ENCODE assay signal across 18 cellular contexts in the genomic region with DNA sequence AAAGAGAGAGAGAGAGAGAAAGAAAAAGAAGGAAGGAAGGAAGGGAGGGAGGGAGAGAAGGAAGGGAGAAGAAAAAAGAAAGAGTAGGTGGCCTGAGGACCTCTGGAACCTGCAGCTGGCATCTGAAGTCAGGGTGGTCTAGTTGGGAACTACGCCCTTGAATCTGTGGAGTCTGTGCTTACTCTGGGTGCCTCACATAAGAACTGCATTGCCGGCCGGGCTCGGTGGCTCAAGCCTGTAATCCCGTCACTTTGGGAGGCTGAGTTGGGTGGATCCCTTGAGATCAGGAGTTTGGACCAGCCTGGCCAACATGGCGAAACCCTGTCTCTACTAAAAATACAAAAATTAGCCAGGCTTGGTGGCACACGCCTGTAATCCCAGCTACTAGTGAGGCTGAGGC. TPM values are rescaled to one million over a fixed set of nuclear protein-coding genes. Genes with fewer than 3 reads are reported as not detected.
DNase-seq lines count a peak whose midpoint lies in the region; ATAC-seq and TF ChIP-seq lines count a peak whose summit lies in the region.
"Had no signal": no experiment of that assay in that cellular context is flagged by ENCODE, and none has a peak within 500 bp of the region (broad histone marks: within the 10 kb centered on the region; RNA-seq: fewer than 3 reads in every experiment).

No MANE protein-coding gene starts in this region.

- H3K9me3 ChIP-seq in HEK293 (ENCODE audit: control insufficient read depth, insufficient read depth, low read depth, low read length) (no peaks in the 10 kb centered on the region), WERI-Rb-1 (ENCODE audit: severe bottlenecking) (no peaks in the 10 kb centered on the region), adrenal gland (replicated peaks in 1 of 3) (no peaks in the 10 kb centered on the region)
- H3K9me3 ChIP-seq in CD8-positive, alpha-beta T cell (ENCODE audit: low read length), result no peaks in the 10 kb centered on the region
- H3K9me3 ChIP-seq: BLaER1 treated with 17β-estradiol and CSF1 and Interleukin-3, amounts not matched to agents 10 nM and 100 nM had no signal

- no peak overlapping the region for H3K27ac Mint-ChIP-seq in CD8-positive, alpha-beta T cell
- H3K27ac Mint-ChIP-seq: CD4-positive, CD25-positive, alpha-beta regulatory T cell had no signal

- no peak overlapping the region for H3K4me3 ChIP-seq in HEK293 (ENCODE audit: low read depth, low read length)
- no peak overlapping the region for H3K4me3 ChIP-seq in WERI-Rb-1 (ENCODE audit: low read depth, low read length)
- H3K4me3 ChIP-seq in adrenal gland, result no peak overlapping the region
- H3K4me3 ChIP-seq in CD8-positive, alpha-beta T cell (ENCODE audit: low read depth, low read length), result no peak overlapping the region
- H3K4me3 ChIP-seq: BLaER1 treated with 17β-estradiol and CSF1 and Interleukin-3, amounts not matched to agents 10 nM and 100 nM had no signal

- H3K36me3 ChIP-seq in HEK293 (ENCODE audit: control insufficient read depth in 2 of 2, insufficient read depth in 1 of 2, low read length in 2 of 2) (no peaks in the 10 kb centered on the region), WERI-Rb-1 (no peaks in the 10 kb centered on the region), adrenal gland (replicated peaks in 1 of 2) (no peaks in the 10 kb centered on the region)
- no peaks in the 10 kb centered on the region for H3K36me3 ChIP-seq in CD8-positive, alpha-beta T cell (ENCODE audit: insufficient read depth, low read length)
- H3K36me3 ChIP-seq: BLaER1 treated with 17β-estradiol and CSF1 and Interleukin-3, amounts not matched to agents 10 nM and 100 nM had no signal

- peaks cover 16% of the 10 kb centered on the region for H3K27me3 Mint-ChIP-seq in CD8-positive, alpha-beta T cell (ENCODE audit: low read depth)

- H3K9me3 Mint-ChIP-seq in CD8-positive, alpha-beta T cell, result no peaks in the 10 kb centered on the region

- TF ChIP-seq CTCF in HEK293 (tag by site-specific recombination; IDR thresholded peaks at IDR 0.05), result no peak
- TF ChIP-seq CTCF in WERI-Rb-1 (IDR thresholded peaks at IDR 0.05; ENCODE audit: low read depth, low read length), result no peak
- TF ChIP-seq CTCF in adrenal gland (IDR thresholded peaks at IDR 0.05), result no peak
- no peak for TF ChIP-seq CTCF in CD8-positive, alpha-beta T cell (IDR thresholded peaks at IDR 0.05)

- H3K27me3 ChIP-seq in WERI-Rb-1 (ENCODE audit: insufficient read depth, low read depth, severe bottlenecking) (no peaks in the 10 kb centered on the region), adrenal gland (peaks cover 4% of the 10 kb centered on the region)
- H3K27me3 ChIP-seq in CD8-positive, alpha-beta T cell (ENCODE audit: insufficient read depth, low read length), result no peaks in the 10 kb centered on the region
- H3K27me3 ChIP-seq: BLaER1 treated with 17β-estradiol and CSF1 and Interleukin-3, amounts not matched to agents 10 nM and 100 nM had no signal

- no peaks in the 10 kb centered on the region for H3K36me3 Mint-ChIP-seq in CD8-positive, alpha-beta T cell
- H3K36me3 Mint-ChIP-seq: CD4-positive, CD25-positive, alpha-beta regulatory T cell had no signal

- no peak overlapping the region for H3K27ac ChIP-seq in HEK293 (ENCODE audit: extremely low read depth, low read depth, low read length)
- H3K27ac ChIP-seq in WERI-Rb-1, result no peak overlapping the region
- H3K27ac ChIP-seq in adrenal gland, result no peak overlapping the region
- no peak overlapping the region for H3K27ac ChIP-seq in CD8-positive, alpha-beta T cell (ENCODE audit: low read depth, low read length)
- H3K27ac ChIP-seq: 22Rv1; BLaER1 treated with 17β-estradiol and CSF1 and Interleukin-3, amounts not matched to agents 10 nM and 100 nM; HL-60 had no signal

- WGBS in adrenal gland, 4 donors, result 81 to 82% (median 82%) methylated on average over 7 of the region's 7 CpGs

- CTCF ChIA-PET in HEK293 (lab: Yijun Ruan, JAX), result no interaction called here
- CTCF ChIA-PET in CD8-positive, alpha-beta T cell (lab: Charles Lee), result no interaction called here

- intact Hi-C loops in adrenal gland (cut with DNase I), result no loop called here
- intact Hi-C loops in CD8-positive, alpha-beta T cell (cut with DNase I, micrococcal nuclease), result no loop called here

- peak; percentile 32 for DNase-seq in NCI-H2171 treated with DMSO at 0.1 percent for 48 hours (lab: John Stamatoyannopoulos, UW)
- DNase-seq in NCI-H2171 (lab: John Stamatoyannopoulos, UW), result no peak
- peak; percentile 33 for DNase-seq in WERI-Rb-1
- no peak for DNase-seq in hypothalamus (lab: John Stamatoyannopoulos, UW)
- DNase-seq in adrenal gland, result no peak
- no peak for DNase-seq in CD8-positive, alpha-beta T cell
- DNase-seq: Calu3; CD4-positive, CD25-positive, alpha-beta regulatory T cell; DMS153; DMS79 treated with DMSO at 0.1 percent for 48 hours; EL; IMR-90; KG1 had no signal

- TF ChIP-seq POLR2A in adrenal gland (IDR thresholded peaks at IDR 0.05), result no peak

- POLR2A ChIA-PET in HEK293 (lab: Yijun Ruan, JAX), result no interaction called here
- POLR2A ChIA-PET in CD8-positive, alpha-beta T cell (lab: Charles Lee), result no interaction called here

- no peak for ATAC-seq in CD8-positive, alpha-beta T cell
- ATAC-seq: HCT116 had no signal

- H3K4me1 ChIP-seq in HEK293 (ENCODE audit: control insufficient read depth, insufficient read depth, low read length) (peaks cover 7% of the 10 kb centered on the region), adrenal gland (replicated peaks in 1 of 2) (no peaks in the 10 kb centered on the region)
- H3K4me1 ChIP-seq in CD8-positive, alpha-beta T cell (ENCODE audit: insufficient read depth, low read length), result no peaks in the 10 kb centered on the region
- H3K4me1 ChIP-seq: BLaER1 treated with 17β-estradiol and CSF1 and Interleukin-3, amounts not matched to agents 10 nM and 100 nM had no signal

- no peak overlapping the region for H3K4me3 Mint-ChIP-seq in CD8-positive, alpha-beta T cell
- H3K4me3 Mint-ChIP-seq: CD4-positive, CD25-positive, alpha-beta regulatory T cell had no signal

- no peaks in the 10 kb centered on the region for H3K4me1 Mint-ChIP-seq in CD8-positive, alpha-beta T cell (ENCODE audit: low read depth)
- H3K4me1 Mint-ChIP-seq: CD4-positive, CD25-positive, alpha-beta regulatory T cell had no signal

TF ChIP-seq in HEK293, 187 proteins besides CTCF, POLR2A, EP300 and RAD21:
- TF ChIP-seq ZXDB (tag by site-specific recombination; IDR thresholded peaks at IDR 0.05) (no peak), KLF7 (tag by site-specific recombination; IDR thresholded peaks at IDR 0.05; ENCODE audit: borderline replicate concordance) (no peak), TCF7L2 (IDR thresholded peaks at IDR 0.05; ENCODE audit: borderline replicate concordance, low read depth, low read length) (no peak), BCL11B (tag by site-specific recombination; IDR thresholded peaks at IDR 0.05; ENCODE audit: low read depth) (peak; percentile 35; the same call in 1 of the 2 replicates), ZIC2 (tag by site-specific recombination; IDR thresholded peaks at IDR 0.05) (no peak), ZNF366 (tag by site-specific recombination; conservative IDR thresholded peaks at IDR 0.05) (peak; percentile 82)
- TF ChIP-seq, protein P1, sequence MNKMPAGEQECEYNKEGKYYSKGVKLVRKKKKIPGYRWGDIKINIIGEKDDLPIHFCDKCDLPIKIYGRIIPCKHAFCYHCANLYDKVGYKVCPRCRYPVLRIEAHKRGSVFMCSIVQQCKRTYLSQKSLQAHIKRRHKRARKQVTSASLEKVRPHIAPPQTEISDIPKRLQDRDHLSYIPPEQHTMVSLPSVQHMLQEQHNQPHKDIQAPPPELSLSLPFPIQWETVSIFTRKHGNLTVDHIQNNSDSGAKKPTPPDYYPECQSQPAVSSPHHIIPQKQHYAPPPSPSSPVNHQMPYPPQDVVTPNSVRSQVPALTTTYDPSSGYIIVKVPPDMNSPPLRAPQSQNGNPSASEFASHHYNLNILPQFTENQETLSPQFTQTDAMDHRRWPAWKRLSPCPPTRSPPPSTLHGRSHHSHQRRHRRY (tag by site-specific recombination; IDR thresholded peaks at IDR 0.05), result no peak

RNA-seq across cellular contexts. Expression of a gene that starts 10.0 kb away (rescaled TPM):
- 10 to 100 TPM in 7 of 8 donors, 1 to 10 TPM in 1; 9.2 to 24.8 (median 16.4) TPM for total RNA-seq in adrenal gland
- polyA plus RNA-seq in adrenal gland, result 10 to 100 TPM in 2 of 3 donors, 1 to 10 TPM in 1; 9.2 to 25.6 (median 13.5) TPM
- total RNA-seq in CD8-positive, alpha-beta T cell, result 10 to 100 TPM; 22.8 to 23.0 TPM

RNA-seq across cellular contexts. Expression of a gene that starts 55.0 kb away (rescaled TPM):
- total RNA-seq in adrenal gland, result 100 to 1,000 TPM; 191 to 402 (median 259) TPM
- 100 to 1,000 TPM; 190 to 372 (median 193) TPM for polyA plus RNA-seq in adrenal gland
- total RNA-seq in CD8-positive, alpha-beta T cell, result 1,000 to 10,000 TPM in 1 of 2 experiments, 100 to 1,000 TPM in 1; 988 to 1,053 TPM

Comparison
In these comparisons a context has a peak if more than half of its experiments do, and no peak if none do; other contexts are left out.
1. DNase-seq: peak in NCI-H2171 treated with DMSO at 0.1 percent for 48 hours (single experiment) and WERI-Rb-1 (single experiment); none in NCI-H2171 (single experiment), hypothalamus (0 of 51), adrenal gland (0 of 7) and CD8-positive, alpha-beta T cell (0 of 7).